ENCODE assay signal across 1 cellular context in the genomic region with DNA sequence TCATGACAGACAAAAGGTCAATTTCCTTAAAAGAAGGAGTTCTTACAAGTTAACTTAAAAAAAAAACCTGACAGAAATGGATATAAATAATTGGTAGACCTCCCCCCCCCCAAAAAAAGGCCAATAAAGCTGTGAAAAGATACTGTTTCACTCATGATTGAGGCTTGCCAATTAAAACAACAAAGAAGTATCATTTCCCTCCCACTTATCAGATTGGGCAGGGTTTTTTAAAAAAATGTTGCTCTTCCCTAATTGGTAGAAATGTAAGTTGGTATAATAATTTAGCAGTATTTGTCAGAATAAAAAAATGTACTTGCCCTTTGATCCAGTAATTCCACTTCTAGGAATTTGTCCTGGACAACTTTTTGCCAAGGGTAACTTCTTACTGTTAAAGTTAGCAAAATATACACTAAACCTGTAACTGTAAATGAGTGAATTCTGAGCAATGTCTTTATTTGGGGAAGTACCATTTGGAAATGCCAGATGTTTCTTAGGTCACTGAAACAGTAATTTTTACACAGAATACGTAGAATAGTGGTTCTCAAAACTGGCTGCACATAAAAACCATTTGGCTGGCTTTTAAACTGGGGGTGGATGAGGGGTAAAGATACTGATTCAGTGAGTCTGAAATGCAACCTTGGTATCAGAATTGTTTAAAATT.
TF ChIP-seq lines count a peak whose summit lies in the region.

No MANE protein-coding gene starts in this region.

TF ChIP-seq in SK-N-SH treated with all-trans-retinoic acid at 6 μM for 48 hours, 23 proteins besides CTCF, POLR2A, EP300 and RAD21:
- TF ChIP-seq BACH2 (CRISPR knock-in tag; IDR thresholded peaks at IDR 0.05; ENCODE audit: borderline replicate concordance) (no peak), ISL1 (CRISPR knock-in tag; IDR thresholded peaks at IDR 0.05) (no peak), ZNF70 (CRISPR knock-in tag; IDR thresholded peaks at IDR 0.05) (no peak), TCF4 (CRISPR knock-in tag; IDR thresholded peaks at IDR 0.05; ENCODE audit: borderline replicate concordance) (no peak), PPARA (CRISPR knock-in tag; IDR thresholded peaks at IDR 0.05; ENCODE audit: borderline replicate concordance) (no peak), ZNF8 (CRISPR knock-in tag; IDR thresholded peaks at IDR 0.05) (no peak), CSDC2 (CRISPR knock-in tag; IDR thresholded peaks at IDR 0.05) (no peak), OSR1 (CRISPR knock-in tag; IDR thresholded peaks at IDR 0.05) (no peak), SNAI2 (CRISPR knock-in tag; IDR thresholded peaks at IDR 0.05) (no peak), ZNF565 (CRISPR knock-in tag; conservative IDR thresholded peaks at IDR 0.05; ENCODE audit: low read depth) (no peak), ZFP3 (CRISPR knock-in tag; IDR thresholded peaks at IDR 0.05) (no peak), ESRRG (CRISPR knock-in tag; IDR thresholded peaks at IDR 0.05) (no peak), RARB (CRISPR knock-in tag; IDR thresholded peaks at IDR 0.05) (no peak), ZFP30 (CRISPR knock-in tag; IDR thresholded peaks at IDR 0.05) (no peak), ZC3H10 (CRISPR knock-in tag; IDR thresholded peaks at IDR 0.05) (no peak)
- TF ChIP-seq, protein P1, sequence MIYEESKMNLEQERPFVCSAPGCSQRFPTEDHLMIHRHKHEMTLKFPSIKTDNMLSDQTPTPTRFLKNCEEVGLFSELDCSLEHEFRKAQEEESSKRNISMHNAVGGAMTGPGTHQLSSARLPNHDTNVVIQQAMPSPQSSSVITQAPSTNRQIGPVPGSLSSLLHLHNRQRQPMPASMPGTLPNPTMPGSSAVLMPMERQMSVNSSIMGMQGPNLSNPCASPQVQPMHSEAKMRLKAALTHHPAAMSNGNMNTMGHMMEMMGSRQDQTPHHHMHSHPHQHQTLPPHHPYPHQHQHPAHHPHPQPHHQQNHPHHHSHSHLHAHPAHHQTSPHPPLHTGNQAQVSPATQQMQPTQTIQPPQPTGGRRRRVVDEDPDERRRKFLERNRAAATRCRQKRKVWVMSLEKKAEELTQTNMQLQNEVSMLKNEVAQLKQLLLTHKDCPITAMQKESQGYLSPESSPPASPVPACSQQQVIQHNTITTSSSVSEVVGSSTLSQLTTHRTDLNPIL (CRISPR knock-in tag; IDR thresholded peaks at IDR 0.05; ENCODE audit: low read depth) = no peak
- TF ChIP-seq, protein P2, sequence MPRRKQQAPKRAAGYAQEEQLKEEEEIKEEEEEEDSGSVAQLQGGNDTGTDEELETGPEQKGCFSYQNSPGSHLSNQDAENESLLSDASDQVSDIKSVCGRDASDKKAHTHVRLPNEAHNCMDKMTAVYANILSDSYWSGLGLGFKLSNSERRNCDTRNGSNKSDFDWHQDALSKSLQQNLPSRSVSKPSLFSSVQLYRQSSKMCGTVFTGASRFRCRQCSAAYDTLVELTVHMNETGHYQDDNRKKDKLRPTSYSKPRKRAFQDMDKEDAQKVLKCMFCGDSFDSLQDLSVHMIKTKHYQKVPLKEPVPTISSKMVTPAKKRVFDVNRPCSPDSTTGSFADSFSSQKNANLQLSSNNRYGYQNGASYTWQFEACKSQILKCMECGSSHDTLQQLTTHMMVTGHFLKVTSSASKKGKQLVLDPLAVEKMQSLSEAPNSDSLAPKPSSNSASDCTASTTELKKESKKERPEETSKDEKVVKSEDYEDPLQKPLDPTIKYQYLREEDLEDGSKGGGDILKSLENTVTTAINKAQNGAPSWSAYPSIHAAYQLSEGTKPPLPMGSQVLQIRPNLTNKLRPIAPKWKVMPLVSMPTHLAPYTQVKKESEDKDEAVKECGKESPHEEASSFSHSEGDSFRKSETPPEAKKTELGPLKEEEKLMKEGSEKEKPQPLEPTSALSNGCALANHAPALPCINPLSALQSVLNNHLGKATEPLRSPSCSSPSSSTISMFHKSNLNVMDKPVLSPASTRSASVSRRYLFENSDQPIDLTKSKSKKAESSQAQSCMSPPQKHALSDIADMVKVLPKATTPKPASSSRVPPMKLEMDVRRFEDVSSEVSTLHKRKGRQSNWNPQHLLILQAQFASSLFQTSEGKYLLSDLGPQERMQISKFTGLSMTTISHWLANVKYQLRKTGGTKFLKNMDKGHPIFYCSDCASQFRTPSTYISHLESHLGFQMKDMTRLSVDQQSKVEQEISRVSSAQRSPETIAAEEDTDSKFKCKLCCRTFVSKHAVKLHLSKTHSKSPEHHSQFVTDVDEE (CRISPR knock-in tag; IDR thresholded peaks at IDR 0.05) = no peak
- TF ChIP-seq, protein P3, sequence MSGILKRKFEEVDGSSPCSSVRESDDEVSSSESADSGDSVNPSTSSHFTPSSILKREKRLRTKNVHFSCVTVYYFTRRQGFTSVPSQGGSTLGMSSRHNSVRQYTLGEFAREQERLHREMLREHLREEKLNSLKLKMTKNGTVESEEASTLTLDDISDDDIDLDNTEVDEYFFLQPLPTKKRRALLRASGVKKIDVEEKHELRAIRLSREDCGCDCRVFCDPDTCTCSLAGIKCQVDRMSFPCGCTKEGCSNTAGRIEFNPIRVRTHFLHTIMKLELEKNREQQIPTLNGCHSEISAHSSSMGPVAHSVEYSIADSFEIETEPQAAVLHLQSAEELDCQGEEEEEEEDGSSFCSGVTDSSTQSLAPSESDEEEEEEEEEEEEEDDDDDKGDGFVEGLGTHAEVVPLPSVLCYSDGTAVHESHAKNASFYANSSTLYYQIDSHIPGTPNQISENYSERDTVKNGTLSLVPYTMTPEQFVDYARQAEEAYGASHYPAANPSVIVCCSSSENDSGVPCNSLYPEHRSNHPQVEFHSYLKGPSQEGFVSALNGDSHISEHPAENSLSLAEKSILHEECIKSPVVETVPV (CRISPR knock-in tag; IDR thresholded peaks at IDR 0.05) = no peak
